ENCODE assay signal across 8 cellular contexts in the genomic region with DNA sequence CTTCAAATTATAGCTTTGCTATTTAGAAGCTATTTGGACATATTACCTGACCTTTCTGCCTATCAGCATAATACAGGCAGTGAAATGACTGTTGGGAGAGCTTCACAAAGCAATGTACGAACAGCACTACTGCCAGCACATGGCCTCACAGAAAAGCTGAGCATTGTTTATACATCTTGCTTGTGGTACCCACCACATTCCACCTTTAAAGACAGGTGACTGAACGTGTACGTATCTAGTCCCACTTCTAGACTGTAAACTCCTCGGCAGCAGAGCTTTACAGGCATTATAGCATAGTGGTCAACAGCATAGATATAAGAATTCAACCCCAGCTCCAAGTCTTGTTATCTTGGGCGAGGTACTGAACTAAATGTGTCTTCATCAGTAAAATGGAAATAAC. TPM values are rescaled to one million over a fixed set of nuclear protein-coding genes. Genes with fewer than 3 reads are reported as not detected.
DNase-seq lines count a peak whose midpoint lies in the region; FAIRE-seq and TF ChIP-seq lines count a peak whose summit lies in the region.

No MANE protein-coding gene starts in this region.

- H3K18ac ChIP-seq in H1 (ENCODE audit: extremely low read depth, low read length) = no peak overlapping the region

- H3K9ac ChIP-seq in H1 (replicated peaks in 1 of 4; ENCODE audit: extremely low read depth in 1 of 4, low read depth in 3 of 4, low read length in 3 of 4) = peak overlapping the region in 1 of 4 experiments; percentile 65; a peak in 1 of 7 replicates

- no TSS peak for BruUV-seq in OCI-LY7 (replicated peaks; lab: Mats Ljungman, UMichigan)

- no peak overlapping the region for H2BK15ac ChIP-seq in H1 (ENCODE audit: low read length)

- H3K79me2 ChIP-seq in OCI-LY7 (ENCODE audit: insufficient read depth, low read depth, low read length) = peaks cover 37% of the 10 kb centered on the region
- H3K79me2 ChIP-seq in H1 (ENCODE audit: control insufficient read depth in 1 of 2, insufficient read depth in 2 of 2, low read length in 2 of 2) = peaks cover 0 to 38% of the 10 kb centered on the region in 2 experiments; a peak in 2 of 4 replicates
- peaks cover 56% of the 10 kb centered on the region for H3K79me2 ChIP-seq in osteoblast (ENCODE audit: insufficient read depth, low read length)

- no peaks in the 10 kb centered on the region for H3K9me3 ChIP-seq in CD4-positive, alpha-beta memory T cell (ENCODE audit: control insufficient read depth in 1 of 2, low read length in 2 of 2)
- no peaks in the 10 kb centered on the region for H3K9me3 ChIP-seq in OCI-LY7 (ENCODE audit: low read length)
- H3K9me3 ChIP-seq in H1 (ENCODE audit: insufficient read depth in 2 of 2, low read depth in 1 of 2, low read length in 1 of 2) = no peaks in the 10 kb centered on the region
- H3K9me3 ChIP-seq in osteoblast (ENCODE audit: low read depth, low read length) = no peaks in the 10 kb centered on the region

- peaks cover 0 to 5% (median 0%) of the 10 kb centered on the region in 8 donors for H3K9me3 Mint-ChIP-seq in CD4-positive, alpha-beta memory T cell

- POLR2A ChIA-PET in CD4-positive, alpha-beta memory T cell (lab: Charles Lee; ENCODE audit: partially characterized antibody) = interaction anchor here (0.9 to 8.5 kb wide), 14 partner anchors 8 to 1056 kb away, joined by 3 to 84 read pairs (median 4); partner anchors contain the start of genes CBX6, CBY1, FAM227A and SUN2
- POLR2A ChIA-PET in OCI-LY7 (lab: Charles Lee) = interaction anchor here (1.0 to 4.7 kb wide), 4 partner anchors 9 to 193 kb away, joined by 3 to 18 read pairs (median 4); partner anchors contain the start of gene TOMM22
- POLR2A ChIA-PET in H1 (lab: Charles Lee; ENCODE audit: partially characterized antibody) = interaction anchor here (1.0 to 13.1 kb wide), 6 partner anchors 10 to 39 kb away, joined by 3 to 123 read pairs (median 4); partner anchors contain the start of gene TOMM22
- POLR2A ChIA-PET in HEK293T (lab: Yijun Ruan, JAX) = interaction anchor here (0.7 to 4.4 kb wide), 8 partner anchors 9 to 620 kb away, joined by 3 to 65 read pairs (median 6); partner anchors contain the start of genes RPL3 and TOMM22

- peak overlapping the region; percentile 98 to 100 (median 98) for H3K27ac Mint-ChIP-seq in CD4-positive, alpha-beta memory T cell

- H3K27me3 ChIP-seq in CD4-positive, alpha-beta memory T cell (ENCODE audit: insufficient read depth, low read length) = no peaks in the 10 kb centered on the region
- no peaks in the 10 kb centered on the region for H3K27me3 ChIP-seq in H1 (replicated peaks in 1 of 4; ENCODE audit: control insufficient read depth in 3 of 4, extremely low read depth in 1 of 4, insufficient read depth in 3 of 4, low read length in 3 of 4)
- no peaks in the 10 kb centered on the region for H3K27me3 ChIP-seq in osteoblast (ENCODE audit: insufficient read depth, low read length)

- H2AK5ac ChIP-seq in H1 (ENCODE audit: low read depth, low read length) = no peak overlapping the region

- no peak overlapping the region for H3K23ac ChIP-seq in H1 (ENCODE audit: insufficient read length)

- H3K4me1 ChIP-seq in CD4-positive, alpha-beta memory T cell (ENCODE audit: insufficient read depth, low read length) = peaks cover 52% of the 10 kb centered on the region
- H3K4me1 ChIP-seq in OCI-LY7 (ENCODE audit: insufficient read depth, low read length, poor library complexity, severe bottlenecking) = peaks cover 61% of the 10 kb centered on the region
- H3K4me1 ChIP-seq in H1 (replicated peaks in 1 of 4; ENCODE audit: control insufficient read depth in 3 of 4, insufficient read depth in 4 of 4, low read length in 3 of 4) = peaks cover 3 to 11% (median 7%) of the 10 kb centered on the region in 4 experiments; a peak in 6 of 7 replicates
- peaks cover 43% of the 10 kb centered on the region for H3K4me1 ChIP-seq in osteoblast (ENCODE audit: insufficient read depth, low read length)

- H3K9me2 ChIP-seq in OCI-LY7 (ENCODE audit: insufficient read depth, low read length) = no peaks in the 10 kb centered on the region

- H3K79me1 ChIP-seq in H1 (ENCODE audit: low read depth, low read length) = peaks cover 3% of the 10 kb centered on the region; the same call in 1 of the 2 replicates

- intact Hi-C loops in CD4-positive, alpha-beta memory T cell (cut with micrococcal nuclease) = no loop called here
- intact Hi-C loops in OCI-LY7 (cut with micrococcal nuclease; ENCODE audit: unreplicated experiment) = no loop called here

- FAIRE-seq in H1 (lab: Jason Lieb, UNC) = no peak

- H2BK12ac ChIP-seq in H1 (ENCODE audit: low read depth, low read length) = no peak overlapping the region

- peaks cover 3 to 33% of the 10 kb centered on the region in 2 donors for H3K36me3 Mint-ChIP-seq in CD4-positive, alpha-beta memory T cell

- peaks cover 8% of the 10 kb centered on the region; the same call in 1 of the 2 replicates for H4K20me1 ChIP-seq in OCI-LY7 (ENCODE audit: insufficient read depth, low read length)
- H4K20me1 ChIP-seq in H1 (replicated peaks in 1 of 2; ENCODE audit: control insufficient read depth in 1 of 2, insufficient read depth in 2 of 2, low read length in 2 of 2) = peaks cover 0 to 5% of the 10 kb centered on the region in 2 experiments
- H4K20me1 ChIP-seq in osteoblast (ENCODE audit: insufficient read depth, low read length) = peaks cover 11% of the 10 kb centered on the region

- no peak overlapping the region for H4K5ac ChIP-seq in H1 (ENCODE audit: insufficient read length, low read depth, low read length)

- no peaks in the 10 kb centered on the region for H3K36me3 ChIP-seq in CD4-positive, alpha-beta memory T cell (ENCODE audit: insufficient read depth, low read length)
- peaks cover 46% of the 10 kb centered on the region for H3K36me3 ChIP-seq in OCI-LY7 (ENCODE audit: insufficient read depth, low read length)
- H3K36me3 ChIP-seq in H1 (ENCODE audit: control insufficient read depth in 2 of 4, insufficient read depth in 4 of 4, low read length in 3 of 4) = no peaks in the 10 kb centered on the region; a peak in 2 of 8 replicates
- peaks cover 3% of the 10 kb centered on the region for H3K36me3 ChIP-seq in osteoblast (ENCODE audit: insufficient read depth, low read length)

- peak overlapping the region; percentile 95 for H3K4me2 ChIP-seq in OCI-LY7 (ENCODE audit: low read length)
- peak overlapping the region; percentile 81 to 96 for H3K4me2 ChIP-seq in H1 (ENCODE audit: insufficient read depth in 1 of 2, low read depth in 2 of 2, low read length in 2 of 2)
- H3K4me2 ChIP-seq in osteoblast (ENCODE audit: insufficient read depth, low read length) = peak overlapping the region; percentile 96

- no peak overlapping the region for H2BK5ac ChIP-seq in H1 (ENCODE audit: low read depth, low read length)

- DNase-seq in CD4-positive, alpha-beta memory T cell = no peak
- DNase-seq in OCI-LY7 (ENCODE audit: low spot score) = peak; percentile 15
- no peak for DNase-seq in H1 (ENCODE audit: low read depth in 1 of 2, low spot score in 2 of 2)
- DNase-seq in osteoblast (ENCODE audit: insufficient read length, low spot score, missing footprints) = no peak
- DNase-seq in OCI-M2 (lab: John Stamatoyannopoulos, UW; ENCODE audit: unreplicated experiment) = no peak
- no peak for DNase-seq in HEK293T (ENCODE audit: extremely low spot score)
- DNase-seq in GM20000 (ENCODE audit: low spot score) = no peak
- DNase-seq in HUDEP-2 (lab: John Stamatoyannopoulos, UW; ENCODE audit: unreplicated experiment in 76 of 76) = no peak

- no peak overlapping the region for H4K91ac ChIP-seq in H1 (replicated peaks; ENCODE audit: insufficient read length, low read length)

- no peak overlapping the region for H3K56ac ChIP-seq in H1 (replicated peaks; ENCODE audit: insufficient read length, low read depth, low read length)

- peaks cover 52 to 66% (median 57%) of the 10 kb centered on the region in 4 donors for H3K4me1 Mint-ChIP-seq in CD4-positive, alpha-beta memory T cell

- TF ChIP-seq EP300 in H1 (IDR thresholded peaks at IDR 0.05; ENCODE audit: borderline replicate concordance in 1 of 2, low read depth in 2 of 2, low read length in 2 of 2) = no peak

- TF ChIP-seq POLR2A in H1 (IDR thresholded peaks at IDR 0.05; ENCODE audit: control extremely low read depth in 1 of 2, low read depth in 2 of 2, low read length in 2 of 2) = no peak

- peak overlapping the region; percentile 13 to 79 for H3K4me3 ChIP-seq in CD4-positive, alpha-beta memory T cell (ENCODE audit: low read length in 2 of 2)
- H3K4me3 ChIP-seq in OCI-LY7 (ENCODE audit: low read depth, low read length, poor library complexity, severe bottlenecking) (peak overlapping the region; percentile 91), H1 (ENCODE audit: extremely low read depth in 1 of 4, insufficient read depth in 2 of 4, low read depth in 3 of 4, low read length in 4 of 4) (peak overlapping the region; percentile 7 to 100 (median 82); a peak in 5 of 8 replicates), osteoblast (ENCODE audit: insufficient read depth, low read length) (peak overlapping the region; percentile 92)

- 90% methylated on average over 5 of the region's 5 CpGs; no CpG with 5 or more reads in 1 of the 2 experiments for WGBS in H1 (ENCODE audit: extremely low coverage in 1 of 2, insufficient coverage in 1 of 2, insufficient read length in 1 of 2, insufficient replicate concordance in 2 of 2, low coverage in 1 of 2, low lambda C conversion rate in 2 of 2, missing lambda C conversion rate in 1 of 2), 2 experiments

- TF ChIP-seq RAD21 in H1 (IDR thresholded peaks at IDR 0.05 in 1 of 2, conservative IDR thresholded peaks at IDR 0.05 in 1 of 2; ENCODE audit: low read depth in 2 of 2, low read length in 2 of 2) = no peak

- H4K8ac ChIP-seq in H1 (ENCODE audit: extremely low read depth, insufficient read depth, low read length) = no peak overlapping the region

- no peak overlapping the region for H3K14ac ChIP-seq in H1 (ENCODE audit: insufficient read length)

- no peak overlapping the region for H2BK20ac ChIP-seq in H1 (ENCODE audit: low read length)

- H3K23me2 ChIP-seq in H1 (ENCODE audit: low read depth, low read length) = peaks cover 10% of the 10 kb centered on the region

- no peak overlapping the region for H3K4ac ChIP-seq in H1 (replicated peaks; ENCODE audit: insufficient read length, low read depth, low read length)

- peak overlapping the region; percentile 98 for H3K27ac ChIP-seq in CD4-positive, alpha-beta memory T cell (ENCODE audit: low read depth, low read length)
- H3K27ac ChIP-seq in OCI-LY7 (ENCODE audit: low read depth, low read length, poor library complexity, severe bottlenecking) (no peak overlapping the region), H1 (ENCODE audit: low read depth, low read length) (no peak overlapping the region), osteoblast (ENCODE audit: low read depth, low read length) (peak overlapping the region; percentile 96)

- no peak overlapping the region for H2AFZ ChIP-seq in OCI-LY7 (ENCODE audit: low read length)
- no peak overlapping the region for H2AFZ ChIP-seq in H1 (ENCODE audit: low read length)
- H2AFZ ChIP-seq in osteoblast (ENCODE audit: low read length) = no peak overlapping the region

- peaks cover 0 to 4% of the 10 kb centered on the region in 2 donors for H3K27me3 Mint-ChIP-seq in CD4-positive, alpha-beta memory T cell

- H3K4me3 Mint-ChIP-seq in CD4-positive, alpha-beta memory T cell = peak overlapping the region; percentile 90 to 94 (median 92)

- TF ChIP-seq CTCF in OCI-LY7 (conservative IDR thresholded peaks at IDR 0.05; ENCODE audit: low read length) = no peak
- no peak for TF ChIP-seq CTCF in H1 (IDR thresholded peaks at IDR 0.05; ENCODE audit: control extremely low read depth in 1 of 3, insufficient read depth in 1 of 3, low read depth in 1 of 3, low read length in 3 of 3)
- TF ChIP-seq CTCF in osteoblast (IDR thresholded peaks at IDR 0.05; ENCODE audit: extremely low read depth, low read depth, low read length) = no peak
- no peak for TF ChIP-seq CTCF in GM20000 (IDR thresholded peaks at IDR 0.05; ENCODE audit: extremely low read depth, missing control alignments)

- CTCF ChIA-PET in CD4-positive, alpha-beta memory T cell (lab: Charles Lee; ENCODE audit: partially characterized antibody) = interaction anchor here (1.9 to 5.2 kb wide), 3 partner anchors 17 to 647 kb away, joined by 5 to 49 read pairs (median 5); partner anchors contain the start of gene TOMM22
- CTCF ChIA-PET in OCI-LY7 (lab: Charles Lee; ENCODE audit: unreplicated experiment) (interaction anchor here (1.4 kb wide), 1 partner anchor 17 kb away, joined by 6 read pairs; the partner anchor contains the start of gene TOMM22), H1 (lab: Charles Lee; ENCODE audit: partially characterized antibody) (interaction anchor here (1.3 to 1.5 kb wide), 3 partner anchors 17 to 647 kb away, joined by 3 to 11 read pairs (median 4); partner anchors contain the start of gene TOMM22), HEK293T (lab: Yijun Ruan, JAX) (interaction anchor here (0.6 to 1.4 kb wide), 2 partner anchors 18 to 125 kb away, joined by 4 to 5 read pairs; partner anchors contain the start of gene TOMM22)

- no peak overlapping the region for H2BK120ac ChIP-seq in H1 (replicated peaks; ENCODE audit: low read depth, low read length)

RNA-seq across cellular contexts. Expression of gene JOSD1, which starts 1.6 kb away (rescaled TPM):
- total RNA-seq in CD4-positive, alpha-beta memory T cell = 10 to 100 TPM; 64.6 to 65.4 TPM
- polyA plus RNA-seq in CD4-positive, alpha-beta memory T cell = 1 to 10 TPM; 8.0 to 9.6 TPM
- 46.6 and 50.4 TPM in 2 replicates for total RNA-seq in OCI-LY7 (2014; rRNA removed; shearing (Covaris generic))
- total RNA-seq in OCI-LY7 (2022) (54.7 and 56.3 TPM in 2 replicates), osteoblast (82.2 and 86.1 TPM in 2 replicates)
- total RNA-seq in H1 (2021; fragmentation: NEBNext Ultra II Directional; extraction: Animal tissue kit (Norgen Biotek cat#: 25700)) = 20.2 and 21.3 TPM in 2 replicates
- polyA plus RNA-seq in H1 (2011; rRNA removed) = 16.7 and 18.4 TPM in 2 replicates
- 18.1 TPM for polyA plus RNA-seq in H1 (2011; cell fraction: cytosol; rRNA removed)
- 18.8 TPM for polyA plus RNA-seq in H1 (2011; cell fraction: nucleus; rRNA removed)
- polyA plus RNA-seq in H1 (2012, experiment 1 of 2) = 14.7 to 20.6 TPM (median 17.3 TPM) in 4 replicates
- polyA plus RNA-seq in H1 (2012, experiment 2 of 2) = 10.8 TPM
- polyA plus RNA-seq in H1 (2013, experiment 1 of 2) = 12.2 TPM
- polyA plus RNA-seq in H1 (2013, experiment 2 of 2) = 12.1 TPM
- 20.8 and 22.0 TPM in 2 replicates for polyA minus RNA-seq in H1 (2011; rRNA and poly(A)+ RNA removed)
- 14.9 TPM for polyA minus RNA-seq in H1 (2011; cell fraction: cytosol; rRNA and poly(A)+ RNA removed)
- polyA minus RNA-seq in H1 (2011; cell fraction: nucleus; rRNA and poly(A)+ RNA removed) = 14.4 TPM

RNA-seq across cellular contexts. Expression of gene GTPBP1, which starts 6.6 kb away (rescaled TPM):
- total RNA-seq in CD4-positive, alpha-beta memory T cell = 10 to 100 TPM; 94.1 to 96.6 TPM
- polyA plus RNA-seq in CD4-positive, alpha-beta memory T cell = 10 to 100 TPM; 14.6 to 30.8 TPM
- total RNA-seq in OCI-LY7 (2014; rRNA removed; shearing (Covaris generic)) = 46.1 and 51.1 TPM in 2 replicates
- total RNA-seq in OCI-LY7 (2022) = 95.0 and 97.5 TPM in 2 replicates
- total RNA-seq in H1 (2021; fragmentation: NEBNext Ultra II Directional; extraction: Animal tissue kit (Norgen Biotek cat#: 25700)) = 91.8 and 92.0 TPM in 2 replicates
- 53.1 and 80.2 TPM in 2 replicates for polyA plus RNA-seq in H1 (2011; rRNA removed)
- polyA plus RNA-seq in H1 (2011; cell fraction: cytosol; rRNA removed) = 59.3 TPM
- polyA plus RNA-seq in H1 (2011; cell fraction: nucleus; rRNA removed) = 134 TPM
- 62.3 to 74.8 TPM (median 66.2 TPM) in 4 replicates for polyA plus RNA-seq in H1 (2012, experiment 1 of 2)
- 44.7 TPM for polyA plus RNA-seq in H1 (2012, experiment 2 of 2)
- 33.8 TPM for polyA plus RNA-seq in H1 (2013, experiment 1 of 2)
- polyA plus RNA-seq in H1 (2013, experiment 2 of 2) = 33.3 TPM
- 87.5 and 119 TPM in 2 replicates for polyA minus RNA-seq in H1 (2011; rRNA and poly(A)+ RNA removed)
- 50.9 TPM for polyA minus RNA-seq in H1 (2011; cell fraction: cytosol; rRNA and poly(A)+ RNA removed)
- 111 TPM for polyA minus RNA-seq in H1 (2011; cell fraction: nucleus; rRNA and poly(A)+ RNA removed)
- total RNA-seq in osteoblast = 28.3 and 34.7 TPM in 2 replicates

RNA-seq across cellular contexts. Expression of gene TOMM22, which starts 17.4 kb away (rescaled TPM):
- 10 to 100 TPM; 41.2 to 42.3 TPM for total RNA-seq in CD4-positive, alpha-beta memory T cell
- polyA plus RNA-seq in CD4-positive, alpha-beta memory T cell = 10 to 100 TPM; 60.3 to 78.9 TPM
- total RNA-seq in OCI-LY7 (2014; rRNA removed; shearing (Covaris generic)) = 51.8 and 61.7 TPM in 2 replicates
- total RNA-seq in OCI-LY7 (2022) (99.6 and 114 TPM in 2 replicates), osteoblast (57.2 and 60.4 TPM in 2 replicates)
- total RNA-seq in H1 (2021; fragmentation: NEBNext Ultra II Directional; extraction: Animal tissue kit (Norgen Biotek cat#: 25700)) = 125 and 138 TPM in 2 replicates
- 47.8 and 84.0 TPM in 2 replicates for polyA plus RNA-seq in H1 (2011; rRNA removed)
- 63.2 TPM for polyA plus RNA-seq in H1 (2011; cell fraction: cytosol; rRNA removed)
- 17.1 TPM for polyA plus RNA-seq in H1 (2011; cell fraction: nucleus; rRNA removed)
- polyA plus RNA-seq in H1 (2012, experiment 1 of 2) = 77.4 to 87.4 TPM (median 84.9 TPM) in 4 replicates
- polyA plus RNA-seq in H1 (2012, experiment 2 of 2) = 75.9 TPM
- 66.9 TPM for polyA plus RNA-seq in H1 (2013, experiment 1 of 2)
- polyA plus RNA-seq in H1 (2013, experiment 2 of 2) = 65.9 TPM
- 41.5 and 41.9 TPM in 2 replicates for polyA minus RNA-seq in H1 (2011; rRNA and poly(A)+ RNA removed)
- 31.0 TPM for polyA minus RNA-seq in H1 (2011; cell fraction: cytosol; rRNA and poly(A)+ RNA removed)
- 14.7 TPM for polyA minus RNA-seq in H1 (2011; cell fraction: nucleus; rRNA and poly(A)+ RNA removed)

RNA-seq across cellular contexts. Expression of gene CBY1, which starts 42.7 kb away (rescaled TPM):
- total RNA-seq in CD4-positive, alpha-beta memory T cell = 10 to 100 TPM; 30.4 to 35.2 TPM
- polyA plus RNA-seq in CD4-positive, alpha-beta memory T cell = 10 to 100 TPM in 1 of 2 donors, 1 to 10 TPM in 1; 3.8 to 10.5 TPM
- 3.5 and 10.5 TPM in 2 replicates for total RNA-seq in OCI-LY7 (2014; rRNA removed; shearing (Covaris generic))
- total RNA-seq in OCI-LY7 (2022) (12.8 and 15.1 TPM in 2 replicates), osteoblast (13.8 and 16.2 TPM in 2 replicates)
- 23.2 and 24.4 TPM in 2 replicates for total RNA-seq in H1 (2021; fragmentation: NEBNext Ultra II Directional; extraction: Animal tissue kit (Norgen Biotek cat#: 25700))
- 28.5 and 30.2 TPM in 2 replicates for polyA plus RNA-seq in H1 (2011; rRNA removed)
- polyA plus RNA-seq in H1 (2011; cell fraction: cytosol; rRNA removed) = 31.5 TPM
- polyA plus RNA-seq in H1 (2011; cell fraction: nucleus; rRNA removed) = 18.3 TPM
- 32.1 to 38.0 TPM (median 36.1 TPM) in 4 replicates for polyA plus RNA-seq in H1 (2012, experiment 1 of 2)
- polyA plus RNA-seq in H1 (2012, experiment 2 of 2) = 25.5 TPM
- 22.9 TPM for polyA plus RNA-seq in H1 (2013, experiment 1 of 2)
- polyA plus RNA-seq in H1 (2013, experiment 2 of 2) = 22.9 TPM
- 8.6 and 12.6 TPM in 2 replicates for polyA minus RNA-seq in H1 (2011; rRNA and poly(A)+ RNA removed)
- polyA minus RNA-seq in H1 (2011; cell fraction: cytosol; rRNA and poly(A)+ RNA removed) = 9.0 TPM
- 6.0 TPM for polyA minus RNA-seq in H1 (2011; cell fraction: nucleus; rRNA and poly(A)+ RNA removed)

RNA-seq across cellular contexts. Expression of gene FAM227A, which starts 43.0 kb away (rescaled TPM):
- under 1 TPM in 1 of 2 experiments, not detected in 1; 0.44 TPM for total RNA-seq in CD4-positive, alpha-beta memory T cell
- not detected for polyA plus RNA-seq in CD4-positive, alpha-beta memory T cell
- total RNA-seq in OCI-LY7 (2014; rRNA removed; shearing (Covaris generic)) = 0.16 and 0.23 TPM in 2 replicates
- total RNA-seq in OCI-LY7 (2022) (0.57 and 0.72 TPM in 2 replicates), osteoblast (2.9 and 3.3 TPM in 2 replicates)
- 3.8 and 3.9 TPM in 2 replicates for total RNA-seq in H1 (2021; fragmentation: NEBNext Ultra II Directional; extraction: Animal tissue kit (Norgen Biotek cat#: 25700))
- polyA plus RNA-seq in H1 (2011; rRNA removed) = 2.1 TPM in 2 replicates
- 3.0 TPM for polyA plus RNA-seq in H1 (2011; cell fraction: cytosol; rRNA removed)
- 5.2 TPM for polyA plus RNA-seq in H1 (2011; cell fraction: nucleus; rRNA removed)
- polyA plus RNA-seq in H1 (2012, experiment 1 of 2) = 2.8 to 3.3 TPM (median 2.9 TPM) in 4 replicates
- polyA plus RNA-seq in H1 (2012, experiment 2 of 2) = 0.92 TPM
- polyA plus RNA-seq in H1 (2013, experiment 1 of 2) = 1.7 TPM
- polyA plus RNA-seq in H1 (2013, experiment 2 of 2) = 1.4 TPM
- polyA minus RNA-seq in H1 (2011; rRNA and poly(A)+ RNA removed) = 9.5 and 11.1 TPM in 2 replicates
- polyA minus RNA-seq in H1 (2011; cell fraction: cytosol; rRNA and poly(A)+ RNA removed) = 2.9 TPM
- polyA minus RNA-seq in H1 (2011; cell fraction: nucleus; rRNA and poly(A)+ RNA removed) = 18.9 TPM

Comparison
In these comparisons a context has a peak if more than half of its experiments do, and no peak if none do; other contexts are left out.
1. H3K27ac ChIP-seq: peak in CD4-positive, alpha-beta memory T cell (single experiment) and osteoblast (single experiment); none in OCI-LY7 (single experiment) and H1 (single experiment).
2. Peak in every context shown above with its lines, with median percentiles within 50 percentile points of each other: H3K4me3 ChIP-seq and H3K4me2 ChIP-seq.